10 cellular contexts compared by ENCODE assay signal in genomic region chr9:37998881-37999311, GRCh38.
A peak's percentile ranks its signal among the peaks of the same experiment; 100 is the strongest.
DNase-seq lines count a peak whose midpoint lies in the region; ATAC-seq lines count a peak whose summit lies in the region.
"Had no signal": no experiment of that assay in that cellular context is flagged by ENCODE, and none has a peak within 500 bp of the region (broad histone marks: within the 10 kb centered on the region; RNA-seq: fewer than 3 reads in every experiment).

No MANE protein-coding gene starts in this region.

- H3K36me3 Mint-ChIP-seq in stimulated activated naive B cell treated with anti-CD40 and anti-IgM and Interleukin-4, amounts not matched to agents 10 μg/mL and 1 μg/mL and 100 μg/mL, for 72 hours = peaks cover 0 to 4% of the 10 kb centered on the region in 2 donors

- DNase-seq in SKM-1 treated with dmso at 0.1 percent for 144 hours (lab: John Stamatoyannopoulos, UW; ENCODE audit: unreplicated experiment) = peak; percentile 47
- DNase-seq in SKM-1 (lab: John Stamatoyannopoulos, UW; ENCODE audit: unreplicated experiment) = no peak
- peak; percentile 56 for DNase-seq in UCSD-AML1 (lab: John Stamatoyannopoulos, UW; ENCODE audit: unreplicated experiment)
- peak; percentile 57 for DNase-seq in left ventricle myocardium superior
- DNase-seq in stimulated activated naive B cell treated with anti-CD40 and anti-IgM and Interleukin-4, amounts not matched to agents 10 μg/mL and 1 μg/mL and 100 μg/mL, for 72 hours = peak; percentile 15
- DNase-seq: activated B cell treated with CpG ODN at 0.5 μM for 24 hours, NCI-H2227 treated with DMSO at 0.1 percent for 48 hours had no signal

- H3K27me3 Mint-ChIP-seq in stimulated activated naive B cell treated with anti-CD40 and anti-IgM and Interleukin-4, amounts not matched to agents 10 μg/mL and 1 μg/mL and 100 μg/mL, for 72 hours = no peaks in the 10 kb centered on the region

- H3K4me1 Mint-ChIP-seq in stimulated activated naive B cell treated with anti-CD40 and anti-IgM and Interleukin-4, amounts not matched to agents 10 μg/mL and 1 μg/mL and 100 μg/mL, for 72 hours = peaks cover 35 to 46% of the 10 kb centered on the region in 2 donors

- H3K4me3 Mint-ChIP-seq in stimulated activated naive B cell treated with anti-CD40 and anti-IgM and Interleukin-4, amounts not matched to agents 10 μg/mL and 1 μg/mL and 100 μg/mL, for 72 hours = peak overlapping the region; percentile 10 to 56
- H3K4me3 Mint-ChIP-seq: activated B cell treated with CpG ODN at 0.5 μM for 24 hours had no signal

- H3K27ac Mint-ChIP-seq in stimulated activated naive B cell treated with anti-CD40 and anti-IgM and Interleukin-4, amounts not matched to agents 10 μg/mL and 1 μg/mL and 100 μg/mL, for 72 hours = peak overlapping the region; percentile 80
- H3K27ac Mint-ChIP-seq: activated B cell treated with CpG ODN at 0.5 μM for 24 hours had no signal

- intact Hi-C loops in left ventricle myocardium superior (cut with micrococcal nuclease) = loop anchor here (10.0 kb wide), 1 partner anchor 64 kb away; no protein-coding TSS in a partner anchor

- no peaks in the 10 kb centered on the region for H3K9me3 Mint-ChIP-seq in stimulated activated naive B cell treated with anti-CD40 and anti-IgM and Interleukin-4, amounts not matched to agents 10 μg/mL and 1 μg/mL and 100 μg/mL, for 72 hours
- H3K9me3 Mint-ChIP-seq: activated B cell treated with CpG ODN at 0.5 μM for 24 hours had no signal

- peak; percentile 24 for ATAC-seq in left ventricle myocardium superior
- peak in 1 of 2 donors; percentile 31 for ATAC-seq in stimulated activated naive B cell treated with anti-CD40 and anti-IgM and Interleukin-4, amounts not matched to agents 10 μg/mL and 1 μg/mL and 100 μg/mL, for 72 hours (replicated peaks)
- no peak for ATAC-seq in HG02759 (IDR thresholded peaks at IDR 0.05; ENCODE audit: unreplicated experiment)
- ATAC-seq in GM19397 (IDR thresholded peaks at IDR 0.05; ENCODE audit: unreplicated experiment) = no peak
- ATAC-seq in HG03139 (IDR thresholded peaks at IDR 0.05; ENCODE audit: unreplicated experiment) = no peak
